2 cellular contexts compared by ENCODE assay signal in the genomic region with DNA sequence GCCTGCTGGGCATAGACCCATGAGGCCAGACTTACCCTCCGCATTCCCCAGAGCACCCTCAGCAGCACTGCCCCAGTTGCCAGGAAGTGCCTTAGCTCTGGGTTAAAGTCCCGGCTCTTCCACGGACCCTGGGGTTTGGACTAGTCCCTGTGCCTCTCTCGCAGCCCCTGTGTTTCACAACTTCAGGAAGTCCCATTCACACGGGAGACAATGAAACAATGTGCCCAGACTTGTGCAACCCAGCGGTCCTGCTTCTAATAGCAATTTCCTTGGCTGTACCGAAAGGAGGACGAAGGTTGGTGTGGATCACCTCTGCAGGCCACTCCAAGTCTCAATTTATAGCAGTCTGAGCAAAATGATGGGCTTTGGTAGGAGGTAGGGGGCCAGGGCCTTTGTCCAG.
A peak's percentile ranks its signal among the peaks of the same experiment; 100 is the strongest.
TF ChIP-seq lines count a peak whose summit lies in the region.

No MANE protein-coding gene starts in this region.

TF ChIP-seq in Ishikawa, 13 proteins besides CTCF, POLR2A, EP300 and RAD21:
- TF ChIP-seq TEAD4 (IDR thresholded peaks at IDR 0.05) (no peak), CEBPB (IDR thresholded peaks at IDR 0.05) (peak; percentile 55; the same call in 1 of the 2 replicates)
TF ChIP-seq in Ishikawa: peak in this region for 1.

TF ChIP-seq in H1, 55 proteins besides CTCF, POLR2A, EP300 and RAD21:
- TF ChIP-seq SAP30 (IDR thresholded peaks at IDR 0.05; ENCODE audit: insufficient read depth, insufficient replicate concordance, low read length) (no peak), HDAC2 (IDR thresholded peaks at IDR 0.05; ENCODE audit: borderline replicate concordance in 1 of 2, low read depth in 2 of 2, low read length in 2 of 2) (no peak), SP2 (IDR thresholded peaks at IDR 0.05; ENCODE audit: low read length) (no peak), ASH2L (IDR thresholded peaks at IDR 0.05; ENCODE audit: low read length) (no peak), KDM1A (IDR thresholded peaks at IDR 0.05; ENCODE audit: borderline replicate concordance, low read length) (no peak), SIN3A (conservative IDR thresholded peaks at IDR 0.05 in 1 of 2, IDR thresholded peaks at IDR 0.05 in 1 of 2; ENCODE audit: low read depth in 1 of 2, low read length in 2 of 2) (no peak), YY1 (IDR thresholded peaks at IDR 0.05; ENCODE audit: low read depth, low read length) (no peak), TBP (IDR thresholded peaks at IDR 0.05; ENCODE audit: low read depth, low read length) (no peak), SP1 (IDR thresholded peaks at IDR 0.05; ENCODE audit: low read depth, low read length) (no peak), RBBP5 (IDR thresholded peaks at IDR 0.05; ENCODE audit: borderline replicate concordance, low read depth, low read length) (no peak), HDAC6 (IDR thresholded peaks at IDR 0.05; ENCODE audit: low read depth, low read length) (no peak), BACH1 (IDR thresholded peaks at IDR 0.05; ENCODE audit: low read length) (no peak), TAF7 (optimal IDR thresholded peaks at IDR 0.05; ENCODE audit: borderline replicate concordance, low read depth, low read length) (no peak), FOSL1 (IDR thresholded peaks at IDR 0.05; ENCODE audit: insufficient read depth, low read depth, low read length) (no peak)
- TF ChIP-seq, protein P1, sequence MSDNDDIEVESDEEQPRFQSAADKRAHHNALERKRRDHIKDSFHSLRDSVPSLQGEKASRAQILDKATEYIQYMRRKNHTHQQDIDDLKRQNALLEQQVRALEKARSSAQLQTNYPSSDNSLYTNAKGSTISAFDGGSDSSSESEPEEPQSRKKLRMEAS (IDR thresholded peaks at IDR 0.05), result no peak
- TF ChIP-seq, protein P2, sequence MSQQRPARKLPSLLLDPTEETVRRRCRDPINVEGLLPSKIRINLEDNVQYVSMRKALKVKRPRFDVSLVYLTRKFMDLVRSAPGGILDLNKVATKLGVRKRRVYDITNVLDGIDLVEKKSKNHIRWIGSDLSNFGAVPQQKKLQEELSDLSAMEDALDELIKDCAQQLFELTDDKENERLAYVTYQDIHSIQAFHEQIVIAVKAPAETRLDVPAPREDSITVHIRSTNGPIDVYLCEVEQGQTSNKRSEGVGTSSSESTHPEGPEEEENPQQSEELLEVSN (IDR thresholded peaks at IDR 0.05), result no peak
